8 cellular contexts compared by ENCODE assay signal in genomic region chr7:92461027-92462003, GRCh38. TPM values are rescaled to one million over a fixed set of nuclear protein-coding genes. Genes with fewer than 3 reads are reported as not detected.
DNase-seq lines count a peak whose midpoint lies in the region; ATAC-seq, FAIRE-seq and TF ChIP-seq lines count a peak whose summit lies in the region.

No MANE protein-coding gene starts in this region.

- BruUV-seq in Panc1 (replicated peaks; lab: Mats Ljungman, UMichigan), result no TSS peak

- no peaks in the 10 kb centered on the region; the same call in 1 of the 2 replicates for H3K36me3 ChIP-seq in Panc1 (ENCODE audit: control insufficient read depth, insufficient read depth, low read length)

- TF ChIP-seq CTCF in Panc1 (IDR thresholded peaks at IDR 0.05) (peak; percentile 92), lower leg skin (IDR thresholded peaks at IDR 0.05) (no peak)

- H3K27ac Mint-ChIP-seq in memory B cell, result no peak overlapping the region

- no peaks in the 10 kb centered on the region for H3K27me3 Mint-ChIP-seq in memory B cell

- H3K9me3 ChIP-seq in Panc1 (ENCODE audit: control insufficient read depth, insufficient read depth, low read depth, low read length), result no peaks in the 10 kb centered on the region

- peaks cover 3% of the 10 kb centered on the region for H3K36me3 Mint-ChIP-seq in memory B cell

- H3K27me3 ChIP-seq in Panc1 (ENCODE audit: control insufficient read depth, insufficient read depth, low read length), result no peaks in the 10 kb centered on the region

- no peak overlapping the region for H3K4me3 ChIP-seq in Panc1 (ENCODE audit: low read depth in 2 of 2, low read length in 2 of 2)
- no peak overlapping the region for H3K4me3 ChIP-seq in lower leg skin (ENCODE audit: low read depth, poor library complexity, severe bottlenecking)

- peaks cover 3% of the 10 kb centered on the region; the same call in 1 of the 2 replicates for H3K4me1 ChIP-seq in Panc1 (ENCODE audit: control insufficient read depth, insufficient read depth, low read length)

- peak; percentile 88 for DNase-seq in DMS53 (lab: John Stamatoyannopoulos, UW)
- DNase-seq in HTR-8/SVneo (ENCODE audit: insufficient read length, low spot score), result peak; percentile 25
- DNase-seq in Panc1 (ENCODE audit: low read depth, low spot score), result peak; percentile 33
- DNase-seq in brain pericyte (ENCODE audit: low read depth, low spot score), result peak; percentile 54
- DNase-seq in memory B cell (ENCODE audit: low spot score in 2 of 2), result peak; percentile 7 to 12
- DNase-seq in lower leg skin (ENCODE audit: low spot score in 2 of 2), result no peak
- no peak for DNase-seq in NCI-H1436 (lab: John Stamatoyannopoulos, UW)

- no peak for TF ChIP-seq POLR2A in lower leg skin (IDR thresholded peaks at IDR 0.05)

- intact Hi-C loops in Panc1 (cut with micrococcal nuclease; ENCODE audit: unreplicated experiment) (loop anchor here (5.0 kb wide), 1 partner anchor 596 kb away; no protein-coding TSS in a partner anchor), lower leg skin (cut with DNase I; ENCODE audit: low total_unique reads) (no loop called here)

- no peaks in the 10 kb centered on the region for H3K4me1 Mint-ChIP-seq in memory B cell

- H3K4me3 Mint-ChIP-seq in memory B cell, result no peak overlapping the region

- in situ Hi-C loops in Panc1 (cut with HindIII; ENCODE audit: low pct_unique_long_range_greater_than_20kb, low sequenced_read_pairs), result no loop called here

- CTCF ChIA-PET in Panc1 (lab: Charles Lee), result interaction anchor here (0.5 to 1.6 kb wide), 5 partner anchors 9 to 322 kb away, joined by 3 to 7 read pairs (median 4); partner anchors contain the start of gene GATAD1

- POLR2A ChIA-PET in Panc1 (lab: Charles Lee), result no interaction called here

- peak overlapping the region; percentile 15; the same call in 1 of the 2 replicates for H3K27ac ChIP-seq in Panc1 (ENCODE audit: low read length)

- no peaks in the 10 kb centered on the region for H3K9me3 Mint-ChIP-seq in memory B cell

- no peak for FAIRE-seq in HTR-8/SVneo (lab: Jason Lieb, UNC)

- WGBS in lower leg skin, 2 donors, result 64 to 69% methylated on average over 8 of the region's 8 CpGs

- ATAC-seq in GM19455 (IDR thresholded peaks at IDR 0.05; ENCODE audit: unreplicated experiment) (peak; percentile 80), Panc1 (peak; percentile 90), memory B cell (ENCODE audit: low read depth) (peak; percentile 73)

RNA-seq across cellular contexts. Expression of gene GATAD1, which starts 14.0 kb away (rescaled TPM):
- 27.0 TPM for total RNA-seq in Panc1 (2021; ENCODE audit: unreplicated experiment)
- 13.1 TPM for polyA plus RNA-seq in Panc1 (2012; ENCODE audit: insufficient read length)
- total RNA-seq in lower leg skin, result 10 to 100 TPM; 14.7 to 23.0 (median 18.3) TPM

RNA-seq across cellular contexts. Expression of gene ERVW-1, which starts 16.4 kb away (rescaled TPM):
- total RNA-seq in Panc1 (2021; ENCODE audit: unreplicated experiment), result not detected
- polyA plus RNA-seq in Panc1 (2012; ENCODE audit: insufficient read length), result not detected
- not detected for total RNA-seq in lower leg skin

Comparison
In these comparisons a context has a peak if more than half of its experiments do, and no peak if none do; other contexts are left out.
1. DNase-seq: peak in DMS53 (single experiment), HTR-8/SVneo (single experiment), Panc1 (single experiment), brain pericyte (single experiment) and memory B cell (2 of 2); none in lower leg skin (0 of 2) and NCI-H1436 (single experiment).
2. Peak in every context shown above with its lines, with median percentiles within 50 percentile points of each other: ATAC-seq.